ENCODE assay signal across 5 cellular contexts in the genomic region with DNA sequence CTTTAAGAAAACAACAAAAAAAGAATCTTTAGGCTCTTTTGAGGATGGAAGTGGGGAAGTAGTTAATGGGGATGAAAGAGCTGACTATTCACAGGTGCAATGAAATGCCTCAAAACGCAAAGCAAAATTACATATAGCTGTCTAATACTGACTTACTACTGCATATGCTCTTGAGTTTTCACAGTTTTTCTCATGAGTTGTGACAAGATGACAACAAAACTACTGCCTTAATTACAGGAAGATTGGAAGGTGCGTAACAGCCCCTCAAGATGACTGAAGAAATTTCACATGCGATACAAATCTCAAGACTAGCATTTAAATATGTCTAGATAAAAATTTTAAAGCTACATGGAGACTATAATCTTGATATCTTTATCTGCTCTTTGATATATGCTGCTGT.
"Had no signal": no experiment of that assay in that cellular context is flagged by ENCODE, and none has a peak within 500 bp of the region (broad histone marks: within the 10 kb centered on the region; RNA-seq: fewer than 3 reads in every experiment).

No MANE protein-coding gene starts in this region.

- H3K4me3 ChIP-seq: K562 had no signal

- H3K27ac ChIP-seq: HL-60 had no signal

- DNase-seq: IMR-90, KBM-7, KG1 had no signal
